ENCODE assay signal across 9 cellular contexts in the genomic region with DNA sequence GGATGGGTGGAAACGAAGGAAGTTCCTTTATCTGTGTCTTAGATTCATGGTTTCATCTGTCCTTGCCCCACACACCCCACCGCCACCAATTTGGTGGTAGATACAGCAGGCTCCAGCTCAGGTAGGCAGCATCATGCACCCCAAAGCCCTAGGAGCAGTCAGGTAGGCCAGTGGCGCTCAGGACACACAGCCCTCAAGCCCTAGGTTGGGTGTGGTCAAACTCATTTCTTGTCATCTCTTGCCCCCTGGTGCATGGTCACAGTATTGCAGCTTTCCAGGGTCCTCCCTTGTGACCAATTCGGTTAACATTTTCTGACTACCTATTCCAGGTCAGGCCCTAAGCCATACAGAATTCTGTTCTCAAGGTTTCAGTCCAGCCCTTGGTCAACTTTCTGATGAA. TPM values are rescaled to one million over a fixed set of nuclear protein-coding genes. Genes with fewer than 3 reads are reported as not detected.
A peak's percentile ranks its signal among the peaks of the same experiment; 100 is the strongest.
DNase-seq lines count a peak whose midpoint lies in the region; ATAC-seq and TF ChIP-seq lines count a peak whose summit lies in the region.
"Had no signal": no experiment of that assay in that cellular context is flagged by ENCODE, and none has a peak within 500 bp of the region (broad histone marks: within the 10 kb centered on the region; RNA-seq: fewer than 3 reads in every experiment).

No MANE protein-coding gene starts in this region.

- no peak overlapping the region for H3K4me2 ChIP-seq in GM23338
- H3K4me2 ChIP-seq: BLaER1 had no signal

- TF ChIP-seq CTCF in GM23338 (conservative IDR thresholded peaks at IDR 0.05; ENCODE audit: low read depth in 2 of 2): peak; percentile 56 to 80
- TF ChIP-seq CTCF in neural crest cell (conservative IDR thresholded peaks at IDR 0.05): peak; percentile 70
- TF ChIP-seq CTCF in vagina (IDR thresholded peaks at IDR 0.05): peak in 2 of 3 experiments; percentile 26 to 33

- intact Hi-C loops in vagina (cut with DNase I): no loop called here

- no peaks in the 10 kb centered on the region for H3K9me2 ChIP-seq in GM23338 (ENCODE audit: insufficient read depth)

- ATAC-seq in GM23338: peak; percentile 88
- ATAC-seq in effector memory CD8-positive, alpha-beta T cell (replicated peaks): no peak

- H3K27ac ChIP-seq in GM23338 (ENCODE audit: low read depth) (no peak overlapping the region), vagina (no peak overlapping the region)
- H3K27ac ChIP-seq: BLaER1 had no signal

- no peak for TF ChIP-seq POLR2A in vagina (IDR thresholded peaks at IDR 0.05)

- H3K27ac Mint-ChIP-seq in GM23338 (no peak overlapping the region), neural crest cell (ENCODE audit: unreplicated experiment) (no peak overlapping the region)
- H3K27ac Mint-ChIP-seq in effector memory CD8-positive, alpha-beta T cell: no peak overlapping the region

- no peak overlapping the region for H3K4me3 Mint-ChIP-seq in GM23338
- H3K4me3 Mint-ChIP-seq in effector memory CD8-positive, alpha-beta T cell: no peak overlapping the region
- H3K4me3 Mint-ChIP-seq in neural crest cell: no peak overlapping the region

- H3K9me3 Mint-ChIP-seq in GM23338: no peaks in the 10 kb centered on the region
- no peaks in the 10 kb centered on the region for H3K9me3 Mint-ChIP-seq in effector memory CD8-positive, alpha-beta T cell
- peaks cover 7% of the 10 kb centered on the region for H3K9me3 Mint-ChIP-seq in neural crest cell

- H3K4me1 Mint-ChIP-seq in GM23338 (no peaks in the 10 kb centered on the region), neural crest cell (no peaks in the 10 kb centered on the region)
- H3K4me1 Mint-ChIP-seq in effector memory CD8-positive, alpha-beta T cell (ENCODE audit: low read depth in 2 of 2): no peaks in the 10 kb centered on the region

- H3K4me3 ChIP-seq in GM23338 (no peak overlapping the region), vagina (no peak overlapping the region)
- H3K4me3 ChIP-seq: BLaER1 had no signal

- no peaks in the 10 kb centered on the region for H4K20me1 ChIP-seq in GM23338 (replicated peaks; ENCODE audit: insufficient read depth)
- H4K20me1 ChIP-seq: BLaER1 had no signal

- H3K27me3 ChIP-seq in GM23338 (ENCODE audit: insufficient read depth) (no peaks in the 10 kb centered on the region), vagina (no peaks in the 10 kb centered on the region)

- DNase-seq in NCI-H1417 (lab: John Stamatoyannopoulos, UW) (peak; percentile 26 to 67 (median 56)), NCI-H1417 treated with DMSO at 0.1 percent for 48 hours (lab: John Stamatoyannopoulos, UW) (no peak), GM23338 (ENCODE audit: low spot score) (peak; percentile 75), NCI-H1092 treated with DMSO at 0.1 percent for 48 hours (lab: John Stamatoyannopoulos, UW) (peak; percentile 40), neural crest cell (ENCODE audit: low read depth, low spot score) (peak; percentile 59), vagina (ENCODE audit: extremely low spot score in 2 of 2) (no peak)
- DNase-seq in activated CD4-positive, alpha-beta T cell treated with anti-CD3 and anti-CD28 coated beads, Interleukin-2, amount 50 U/mL, for 1 hour: peak; percentile 46
- DNase-seq in effector memory CD8-positive, alpha-beta T cell: peak; percentile 18 to 46 (median 28)

- H3K27me3 Mint-ChIP-seq in GM23338 (ENCODE audit: insufficient read depth, low read depth, poor library complexity): no peaks in the 10 kb centered on the region
- H3K27me3 Mint-ChIP-seq in effector memory CD8-positive, alpha-beta T cell: peaks cover 22 to 26% of the 10 kb centered on the region in 2 donors
- H3K27me3 Mint-ChIP-seq in neural crest cell (ENCODE audit: low read depth): peaks cover 24% of the 10 kb centered on the region

- H3K9me3 ChIP-seq in vagina: no peaks in the 10 kb centered on the region
- H3K9me3 ChIP-seq: BLaER1 had no signal

- H3K36me3 ChIP-seq in GM23338 (ENCODE audit: insufficient read depth) (no peaks in the 10 kb centered on the region), vagina (no peaks in the 10 kb centered on the region)
- H3K36me3 ChIP-seq: BLaER1 had no signal

- H3F3A ChIP-seq in GM23338 (replicated peaks; ENCODE audit: low read depth): no peaks in the 10 kb centered on the region

- no peaks in the 10 kb centered on the region for H3K36me3 Mint-ChIP-seq in GM23338 (ENCODE audit: low read depth)
- no peaks in the 10 kb centered on the region for H3K36me3 Mint-ChIP-seq in effector memory CD8-positive, alpha-beta T cell (ENCODE audit: insufficient read depth)
- H3K36me3 Mint-ChIP-seq in neural crest cell (ENCODE audit: low read depth): no peaks in the 10 kb centered on the region

- no peaks in the 10 kb centered on the region for H3K79me2 ChIP-seq in GM23338 (replicated peaks; ENCODE audit: insufficient read depth)

- H3K4me1 ChIP-seq in GM23338 (ENCODE audit: insufficient read depth) (no peaks in the 10 kb centered on the region), vagina (no peaks in the 10 kb centered on the region)
- H3K4me1 ChIP-seq: BLaER1 had no signal

- no peak overlapping the region for H2AFZ ChIP-seq in GM23338

TF ChIP-seq in GM23338, 12 proteins besides CTCF, POLR2A, EP300 and RAD21 (continues in another document):
- TF ChIP-seq, protein P1, sequence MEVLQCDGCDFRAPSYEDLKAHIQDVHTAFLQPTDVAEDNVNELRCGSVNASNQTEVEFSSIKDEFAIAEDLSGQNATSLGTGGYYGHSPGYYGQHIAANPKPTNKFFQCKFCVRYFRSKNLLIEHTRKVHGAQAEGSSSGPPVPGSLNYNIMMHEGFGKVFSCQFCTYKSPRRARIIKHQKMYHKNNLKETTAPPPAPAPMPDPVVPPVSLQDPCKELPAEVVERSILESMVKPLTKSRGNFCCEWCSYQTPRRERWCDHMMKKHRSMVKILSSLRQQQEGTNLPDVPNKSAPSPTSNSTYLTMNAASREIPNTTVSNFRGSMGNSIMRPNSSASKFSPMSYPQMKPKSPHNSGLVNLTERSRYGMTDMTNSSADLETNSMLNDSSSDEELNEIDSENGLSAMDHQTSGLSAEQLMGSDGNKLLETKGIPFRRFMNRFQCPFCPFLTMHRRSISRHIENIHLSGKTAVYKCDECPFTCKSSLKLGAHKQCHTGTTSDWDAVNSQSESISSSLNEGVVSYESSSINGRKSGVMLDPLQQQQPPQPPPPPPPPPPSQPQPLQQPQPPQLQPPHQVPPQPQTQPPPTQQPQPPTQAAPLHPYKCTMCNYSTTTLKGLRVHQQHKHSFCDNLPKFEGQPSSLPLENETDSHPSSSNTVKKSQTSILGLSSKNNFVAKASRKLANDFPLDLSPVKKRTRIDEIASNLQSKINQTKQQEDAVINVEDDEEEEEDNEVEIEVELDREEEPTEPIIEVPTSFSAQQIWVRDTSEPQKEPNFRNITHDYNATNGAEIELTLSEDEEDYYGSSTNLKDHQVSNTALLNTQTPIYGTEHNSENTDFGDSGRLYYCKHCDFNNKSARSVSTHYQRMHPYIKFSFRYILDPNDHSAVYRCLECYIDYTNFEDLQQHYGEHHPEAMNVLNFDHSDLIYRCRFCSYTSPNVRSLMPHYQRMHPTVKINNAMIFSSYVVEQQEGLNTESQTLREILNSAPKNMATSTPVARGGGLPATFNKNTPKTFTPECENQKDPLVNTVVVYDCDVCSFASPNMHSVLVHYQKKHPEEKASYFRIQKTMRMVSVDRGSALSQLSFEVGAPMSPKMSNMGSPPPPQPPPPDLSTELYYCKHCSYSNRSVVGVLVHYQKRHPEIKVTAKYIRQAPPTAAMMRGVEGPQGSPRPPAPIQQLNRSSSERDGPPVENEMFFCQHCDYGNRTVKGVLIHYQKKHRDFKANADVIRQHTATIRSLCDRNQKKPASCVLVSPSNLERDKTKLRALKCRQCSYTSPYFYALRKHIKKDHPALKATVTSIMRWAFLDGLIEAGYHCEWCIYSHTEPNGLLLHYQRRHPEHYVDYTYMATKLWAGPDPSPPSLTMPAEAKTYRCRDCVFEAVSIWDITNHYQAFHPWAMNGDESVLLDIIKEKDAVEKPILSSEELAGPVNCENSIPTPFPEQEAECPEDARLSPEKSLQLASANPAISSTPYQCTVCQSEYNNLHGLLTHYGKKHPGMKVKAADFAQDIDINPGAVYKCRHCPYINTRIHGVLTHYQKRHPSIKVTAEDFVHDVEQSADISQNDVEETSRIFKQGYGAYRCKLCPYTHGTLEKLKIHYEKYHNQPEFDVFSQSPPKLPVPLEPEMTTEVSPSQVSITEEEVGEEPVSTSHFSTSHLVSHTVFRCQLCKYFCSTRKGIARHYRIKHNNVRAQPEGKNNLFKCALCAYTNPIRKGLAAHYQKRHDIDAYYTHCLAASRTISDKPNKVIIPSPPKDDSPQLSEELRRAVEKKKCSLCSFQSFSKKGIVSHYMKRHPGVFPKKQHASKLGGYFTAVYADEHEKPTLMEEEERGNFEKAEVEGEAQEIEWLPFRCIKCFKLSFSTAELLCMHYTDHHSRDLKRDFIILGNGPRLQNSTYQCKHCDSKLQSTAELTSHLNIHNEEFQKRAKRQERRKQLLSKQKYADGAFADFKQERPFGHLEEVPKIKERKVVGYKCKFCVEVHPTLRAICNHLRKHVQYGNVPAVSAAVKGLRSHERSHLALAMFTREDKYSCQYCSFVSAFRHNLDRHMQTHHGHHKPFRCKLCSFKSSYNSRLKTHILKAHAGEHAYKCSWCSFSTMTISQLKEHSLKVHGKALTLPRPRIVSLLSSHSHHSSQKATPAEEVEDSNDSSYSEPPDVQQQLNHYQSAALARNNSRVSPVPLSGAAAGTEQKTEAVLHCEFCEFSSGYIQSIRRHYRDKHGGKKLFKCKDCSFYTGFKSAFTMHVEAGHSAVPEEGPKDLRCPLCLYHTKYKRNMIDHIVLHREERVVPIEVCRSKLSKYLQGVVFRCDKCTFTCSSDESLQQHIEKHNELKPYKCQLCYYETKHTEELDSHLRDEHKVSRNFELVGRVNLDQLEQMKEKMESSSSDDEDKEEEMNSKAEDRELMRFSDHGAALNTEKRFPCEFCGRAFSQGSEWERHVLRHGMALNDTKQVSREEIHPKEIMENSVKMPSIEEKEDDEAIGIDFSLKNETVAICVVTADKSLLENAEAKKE (CRISPR knock-in tag; IDR thresholded peaks at IDR 0.05): no peak

RNA-seq across cellular contexts. Expression of a gene that starts 14.5 kb away (rescaled TPM):
- 1.6 and 10.6 TPM in 2 replicates for total RNA-seq in GM23338 (2014; rRNA removed; shearing (Covaris generic))
- polyA plus RNA-seq in GM23338 (2016; fragmentation: Nextera tagmentation; extraction: Ambion mirVana): 3.7 and 5.0 TPM in 2 replicates
- total RNA-seq in neural crest cell: 2.6 and 2.9 TPM in 2 replicates
- 0.98 TPM for total RNA-seq in vagina

RNA-seq across cellular contexts. Expression of a gene that starts 35.0 kb away (rescaled TPM):
- 0.31 and 0.35 TPM in 2 replicates for total RNA-seq in GM23338 (2014; rRNA removed; shearing (Covaris generic))
- not detected in 2 replicates for polyA plus RNA-seq in GM23338 (2016; fragmentation: Nextera tagmentation; extraction: Ambion mirVana)
- total RNA-seq in neural crest cell (not detected in 2 replicates), vagina (not detected)

RNA-seq across cellular contexts. Expression of a gene that starts 53.7 kb away (rescaled TPM):
- total RNA-seq in GM23338 (2014; rRNA removed; shearing (Covaris generic)): not detected in 2 replicates
- polyA plus RNA-seq in GM23338 (2016; fragmentation: Nextera tagmentation; extraction: Ambion mirVana): not detected in 2 replicates
- total RNA-seq in neural crest cell: not detected in 2 replicates
- total RNA-seq in vagina: not detected

Comparison
In these comparisons a context has a peak if more than half of its experiments do, and no peak if none do; other contexts are left out.
1. DNase-seq: peak in NCI-H1417 (3 of 3), GM23338 (single experiment), NCI-H1092 treated with DMSO at 0.1 percent for 48 hours (single experiment), activated CD4-positive, alpha-beta T cell treated with anti-CD3 and anti-CD28 coated beads, Interleukin-2, amount 50 U/mL, for 1 hour (single experiment), effector memory CD8-positive, alpha-beta T cell (3 of 3) and neural crest cell (single experiment); none in NCI-H1417 treated with DMSO at 0.1 percent for 48 hours (single experiment) and vagina (0 of 2).
2. Peak in every context shown above with its lines, with median percentiles within 50 percentile points of each other: CTCF ChIP-seq.